Comparison of ENCODE assay signal across 9 cellular contexts in genomic region chr2:54629914-54630609, GRCh38.
DNase-seq lines count a peak whose midpoint lies in the region; ATAC-seq and TF ChIP-seq lines count a peak whose summit lies in the region.
"Had no signal": no experiment of that assay in that cellular context is flagged by ENCODE, and none has a peak within 500 bp of the region (broad histone marks: within the 10 kb centered on the region; RNA-seq: fewer than 3 reads in every experiment).

No MANE protein-coding gene starts in this region.

- peak overlapping the region; percentile 26 to 83 for H3K27ac ChIP-seq in right atrium auricular region

- H3K4me3 Mint-ChIP-seq in stimulated activated naive CD8-positive, alpha-beta T cell treated with anti-CD3 and anti-CD28 coated beads, Interleukin-15, amount 100 ng/mL, for 72 hours, result no peak overlapping the region
- no peak overlapping the region for H3K4me3 Mint-ChIP-seq in stimulated activated memory B cell treated with anti-CD40 and anti-IgM and Interleukin-4, amounts not matched to agents 10 μg/mL and 1 μg/mL and 100 μg/mL, for 72 hours

- peaks cover 0 to 64% of the 10 kb centered on the region in 2 donors for H3K4me1 ChIP-seq in right atrium auricular region

- H3K9me3 ChIP-seq in right atrium auricular region, result no peaks in the 10 kb centered on the region

- peak; percentile 69 for ATAC-seq in stimulated activated naive CD8-positive, alpha-beta T cell treated with anti-CD3 and anti-CD28 coated beads, Interleukin-15, amount 100 ng/mL, for 72 hours
- ATAC-seq in stimulated activated memory B cell treated with anti-CD40 and anti-IgM and Interleukin-4, amounts not matched to agents 10 μg/mL and 1 μg/mL and 100 μg/mL, for 72 hours, result no peak
- no peak for ATAC-seq in HG03354 (IDR thresholded peaks at IDR 0.05; ENCODE audit: poor library complexity, severe bottlenecking, unreplicated experiment)

- H3K27me3 ChIP-seq in right atrium auricular region, result no peaks in the 10 kb centered on the region

- H3K27me3 Mint-ChIP-seq in stimulated activated naive CD8-positive, alpha-beta T cell treated with anti-CD3 and anti-CD28 coated beads, Interleukin-15, amount 100 ng/mL, for 72 hours, result no peaks in the 10 kb centered on the region
- H3K27me3 Mint-ChIP-seq in stimulated activated memory B cell treated with anti-CD40 and anti-IgM and Interleukin-4, amounts not matched to agents 10 μg/mL and 1 μg/mL and 100 μg/mL, for 72 hours, result no peaks in the 10 kb centered on the region

- no peak for TF ChIP-seq CTCF in right atrium auricular region (IDR thresholded peaks at IDR 0.05)

- H3K27ac Mint-ChIP-seq in stimulated activated naive CD8-positive, alpha-beta T cell treated with anti-CD3 and anti-CD28 coated beads, Interleukin-15, amount 100 ng/mL, for 72 hours, result peak overlapping the region in 1 of 2 donors; percentile 36
- H3K27ac Mint-ChIP-seq in stimulated activated memory B cell treated with anti-CD40 and anti-IgM and Interleukin-4, amounts not matched to agents 10 μg/mL and 1 μg/mL and 100 μg/mL, for 72 hours, result no peak overlapping the region

- peaks cover 53% of the 10 kb centered on the region for H3K4me1 Mint-ChIP-seq in stimulated activated naive CD8-positive, alpha-beta T cell treated with anti-CD3 and anti-CD28 coated beads, Interleukin-15, amount 100 ng/mL, for 72 hours
- H3K4me1 Mint-ChIP-seq in stimulated activated memory B cell treated with anti-CD40 and anti-IgM and Interleukin-4, amounts not matched to agents 10 μg/mL and 1 μg/mL and 100 μg/mL, for 72 hours, result peaks cover 34% of the 10 kb centered on the region

- peaks cover 78% of the 10 kb centered on the region for H3K36me3 Mint-ChIP-seq in stimulated activated memory B cell treated with anti-CD40 and anti-IgM and Interleukin-4, amounts not matched to agents 10 μg/mL and 1 μg/mL and 100 μg/mL, for 72 hours

- peak; percentile 32 to 47 for DNase-seq in activated CD4-positive, alpha-beta T cell treated with anti-CD3 and anti-CD28 coated beads, Interleukin-2, amount 50 U/mL, for 48 hours
- DNase-seq in activated CD4-positive, alpha-beta T cell treated with anti-CD3 and anti-CD28 coated beads, Interleukin-2, amount 50 U/mL, for 4 hours, result no peak
- DNase-seq in activated T-helper 9 cell treated with anti-CD3 and anti-CD28 coated beads, Interleukin-2, amount 50 U/mL, for 16 hours (ENCODE audit: low read depth), result peak; percentile 11
- DNase-seq in right atrium auricular region (ENCODE audit: low spot score) (peak; percentile 89), SW480 (ENCODE audit: low spot score) (no peak)
- peak in 1 of 2 donors; percentile 31 for DNase-seq in stimulated activated naive CD8-positive, alpha-beta T cell treated with anti-CD3 and anti-CD28 coated beads, Interleukin-15, amount 100 ng/mL, for 72 hours
- DNase-seq: glutamatergic neuron had no signal

- no peaks in the 10 kb centered on the region for H3K9me3 Mint-ChIP-seq in stimulated activated naive CD8-positive, alpha-beta T cell treated with anti-CD3 and anti-CD28 coated beads, Interleukin-15, amount 100 ng/mL, for 72 hours
- H3K9me3 Mint-ChIP-seq in stimulated activated memory B cell treated with anti-CD40 and anti-IgM and Interleukin-4, amounts not matched to agents 10 μg/mL and 1 μg/mL and 100 μg/mL, for 72 hours, result no peaks in the 10 kb centered on the region

- H3K4me3 ChIP-seq in right atrium auricular region, result no peak overlapping the region

- peaks cover 81% of the 10 kb centered on the region for H3K36me3 ChIP-seq in right atrium auricular region

Comparison
In these comparisons a context has a peak if more than half of its experiments do, and no peak if none do; other contexts are left out.
1. DNase-seq: peak in activated CD4-positive, alpha-beta T cell treated with anti-CD3 and anti-CD28 coated beads, Interleukin-2, amount 50 U/mL, for 48 hours (2 of 2), activated T-helper 9 cell treated with anti-CD3 and anti-CD28 coated beads, Interleukin-2, amount 50 U/mL, for 16 hours (single experiment) and right atrium auricular region (single experiment); none in activated CD4-positive, alpha-beta T cell treated with anti-CD3 and anti-CD28 coated beads, Interleukin-2, amount 50 U/mL, for 4 hours (0 of 2) and SW480 (single experiment).